In the genomic region with DNA sequence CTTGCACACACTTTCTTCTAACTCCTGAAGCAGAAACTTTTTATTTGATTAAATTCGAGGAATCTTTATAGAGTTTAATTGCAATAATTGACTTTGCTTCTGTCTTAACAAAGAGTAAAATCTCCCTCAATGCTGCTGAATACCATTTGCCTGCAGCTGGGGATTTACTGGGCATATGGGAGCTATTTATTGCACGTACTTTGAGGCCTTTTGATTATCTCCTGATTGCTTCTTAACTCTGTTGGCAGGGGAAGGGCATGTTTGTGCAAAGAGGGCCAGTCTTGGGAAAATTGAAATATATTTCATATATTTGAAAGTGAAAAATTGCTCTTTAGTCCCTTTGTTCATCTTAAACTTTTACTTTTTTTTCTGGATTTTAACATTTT, we compare ENCODE assay signal across 16 cellular contexts.
A peak's percentile ranks its signal among the peaks of the same experiment; 100 is the strongest.
DNase-seq lines count a peak whose midpoint lies in the region; TF ChIP-seq lines count a peak whose summit lies in the region.
"Had no signal": no experiment of that assay in that cellular context is flagged by ENCODE, and none has a peak within 500 bp of the region (broad histone marks: within the 10 kb centered on the region; RNA-seq: fewer than 3 reads in every experiment).

No MANE protein-coding gene starts in this region.

- H3K4me3 Mint-ChIP-seq in brain, result peak overlapping the region in 2 of 5 experiments; percentile 44 to 52
- H3K4me3 Mint-ChIP-seq: CD14-positive monocyte had no signal

- H3K27me3 ChIP-seq in BE2C (no peaks in the 10 kb centered on the region), GM23248 (replicated peaks; ENCODE audit: insufficient read depth) (no peaks in the 10 kb centered on the region), osteoblast (ENCODE audit: insufficient read depth, low read length) (no peaks in the 10 kb centered on the region)
- H3K27me3 ChIP-seq: thyroid gland had no signal

- H3K9ac ChIP-seq in GM23248, result peak overlapping the region; percentile 84
- H3K9ac ChIP-seq: KMS-11, parathyroid adenoma had no signal

- H3F3A ChIP-seq in GM23248 (ENCODE audit: insufficient read depth), result peaks cover 37% of the 10 kb centered on the region

- H3K4me1 ChIP-seq in BE2C (peaks cover 27% of the 10 kb centered on the region), GM23248 (ENCODE audit: insufficient read depth) (peaks cover 28% of the 10 kb centered on the region), osteoblast (ENCODE audit: insufficient read depth, low read length) (peaks cover 28% of the 10 kb centered on the region)

- peak overlapping the region; percentile 76 for H3K4me2 ChIP-seq in GM23248 (ENCODE audit: unreplicated experiment)
- no peak overlapping the region for H3K4me2 ChIP-seq in osteoblast (ENCODE audit: insufficient read depth, low read length)
- H3K4me2 ChIP-seq: KMS-11 had no signal

- H3K79me2 ChIP-seq in GM23248 (ENCODE audit: insufficient read depth) (no peaks in the 10 kb centered on the region), osteoblast (ENCODE audit: insufficient read depth, low read length) (no peaks in the 10 kb centered on the region)
- H3K79me2 ChIP-seq: parathyroid adenoma had no signal

- intact Hi-C loops in posterior vena cava (cut with DNase I), result no loop called here

- H3K27ac ChIP-seq in GM23248 (peak overlapping the region; percentile 90), osteoblast (ENCODE audit: low read depth, low read length) (peak overlapping the region; percentile 90)
- H3K27ac ChIP-seq: HL-60, KMS-11, parathyroid adenoma had no signal

- peaks cover 57% of the 10 kb centered on the region for H3K4me1 Mint-ChIP-seq in brain

- no peaks in the 10 kb centered on the region for H4K20me1 ChIP-seq in GM23248 (ENCODE audit: insufficient read depth)
- no peaks in the 10 kb centered on the region for H4K20me1 ChIP-seq in osteoblast (ENCODE audit: insufficient read depth, low read length)

- 28 to 42% methylated on average over 2 of the region's 2 CpGs for WGBS in GM23248 (ENCODE audit: low coverage in 1 of 2, low lambda C conversion rate in 2 of 2, missing lambda C conversion rate in 2 of 2), 2 experiments

- H3K9me2 ChIP-seq in GM23248 (ENCODE audit: insufficient read depth), result no peaks in the 10 kb centered on the region

- H2AFZ ChIP-seq in GM23248 (peak overlapping the region; percentile 74), osteoblast (ENCODE audit: low read length) (no peak overlapping the region)
- H2AFZ ChIP-seq: parathyroid adenoma had no signal

- peak; percentile 1 for DNase-seq in BE2C
- DNase-seq in GM23248, result no peak
- DNase-seq in osteoblast (ENCODE audit: insufficient read length, low spot score, missing footprints), result no peak
- DNase-seq in stimulated activated CD4-positive, alpha-beta T cell treated with anti-CD3 and anti-CD28 coated beads, Interleukin-2, amount 100 ng/mL, for 48 hours, result no peak
- DNase-seq in posterior vena cava (ENCODE audit: low spot score), result no peak
- no peak for DNase-seq in RKO (ENCODE audit: low spot score)
- DNase-seq: NCI-H1417 treated with DMSO at 0.1 percent for 48 hours; stimulated activated CD4-positive, alpha-beta T cell treated with anti-CD3 and anti-CD28 coated beads, Interleukin-15, amount 100 ng/mL, for 24 hours had no signal

- peaks cover 0 to 13% (median 7%) of the 10 kb centered on the region in 5 experiments for H3K9me3 Mint-ChIP-seq in brain
- H3K9me3 Mint-ChIP-seq: activated naive CD4-positive, alpha-beta T cell treated with anti-CD3 and anti-CD28 coated beads, Interleukin-2, amount 50 U/mL, for 72 hours had no signal

- H3K27me3 Mint-ChIP-seq in brain, result peaks cover 5% of the 10 kb centered on the region

- H3K36me3 Mint-ChIP-seq in brain, result peaks cover 20% of the 10 kb centered on the region

- H3K36me3 ChIP-seq in BE2C (no peaks in the 10 kb centered on the region), GM23248 (ENCODE audit: low read depth) (no peaks in the 10 kb centered on the region), osteoblast (ENCODE audit: insufficient read depth, low read length) (peaks cover 8% of the 10 kb centered on the region)

- H3K9me3 ChIP-seq in BE2C, result no peaks in the 10 kb centered on the region
- H3K9me3 ChIP-seq in GM23248 (ENCODE audit: low read depth), result no peaks in the 10 kb centered on the region
- no peaks in the 10 kb centered on the region for H3K9me3 ChIP-seq in osteoblast (ENCODE audit: low read depth, low read length)
- H3K9me3 ChIP-seq: thyroid gland had no signal

- no peak overlapping the region for H3K4me3 ChIP-seq in BE2C (ENCODE audit: low read depth, low read length)
- H3K4me3 ChIP-seq in GM23248, result peak overlapping the region; percentile 74
- no peak overlapping the region for H3K4me3 ChIP-seq in osteoblast (ENCODE audit: insufficient read depth, low read length)
- H3K4me3 ChIP-seq: GM12878, thyroid gland had no signal

- in situ Hi-C loops in GM23248 (cut with MboI), result no loop called here

- TF ChIP-seq CTCF in BE2C (IDR thresholded peaks at IDR 0.05; ENCODE audit: low read depth, low read length), result no peak
- TF ChIP-seq CTCF in brain (conservative IDR thresholded peaks at IDR 0.05), result no peak
- TF ChIP-seq CTCF in osteoblast (IDR thresholded peaks at IDR 0.05; ENCODE audit: extremely low read depth, low read depth, low read length), result no peak

- peak overlapping the region; percentile 93 to 99 (median 99) for H3K27ac Mint-ChIP-seq in brain
